Comparison of ENCODE assay signal across 21 cellular contexts in genomic region chr3:45746974-45747622, GRCh38. TPM values are rescaled to one million over a fixed set of nuclear protein-coding genes. Genes with fewer than 3 reads are reported as not detected.
"Had no signal": no experiment of that assay in that cellular context is flagged by ENCODE, and none has a peak within 500 bp of the region (broad histone marks: within the 10 kb centered on the region; RNA-seq: fewer than 3 reads in every experiment).

No MANE protein-coding gene starts in this region.

- H3K27me3 ChIP-seq: sigmoid colon, stomach had no signal

- H3K27ac ChIP-seq: coronary artery, sigmoid colon, stomach, thoracic aorta had no signal

- DNase-seq: activated CD8-positive, alpha-beta memory T cell treated with anti-CD3 and anti-CD28 coated beads, Interleukin-2, amount 50 U/mL, for 4 hours; activated CD8-positive, alpha-beta T cell treated with anti-CD3 and anti-CD28 coated beads for 36 hours; activated naive CD4-positive, alpha-beta T cell; central memory CD4-positive, alpha-beta T cell; effector CD4-positive, alpha-beta T cell; hypothalamus; mammary epithelial cell; naive thymus-derived CD8-positive, alpha-beta T cell; nucleus accumbens; sigmoid colon; stimulated activated CD4-positive, alpha-beta T cell treated with anti-CD3 and anti-CD28 coated beads, Interleukin-12 subunit alpha, Interleukin-12 subunit beta, amount 100 ng/mL, for 4 hours; stomach; T-helper 9 cell had no signal

- FAIRE-seq: astrocyte, endothelial cell of umbilical vein, frontal cortex, urothelium cell line had no signal

- H3K27me3 Mint-ChIP-seq: activated CD8-positive, alpha-beta T cell treated with anti-CD3 and anti-CD28 coated beads for 36 hours; naive thymus-derived CD8-positive, alpha-beta T cell; progenitor cell of endocrine pancreas had no signal

- H3K9me3 Mint-ChIP-seq: activated CD8-positive, alpha-beta T cell treated with anti-CD3 and anti-CD28 coated beads for 36 hours; naive thymus-derived CD8-positive, alpha-beta T cell had no signal

- H3K9me3 ChIP-seq: sigmoid colon, stomach, thoracic aorta had no signal

- H3K4me3 Mint-ChIP-seq: activated CD8-positive, alpha-beta T cell treated with anti-CD3 and anti-CD28 coated beads for 36 hours; naive thymus-derived CD8-positive, alpha-beta T cell had no signal

- H3K27ac Mint-ChIP-seq: activated CD8-positive, alpha-beta T cell treated with anti-CD3 and anti-CD28 coated beads for 36 hours; progenitor cell of endocrine pancreas had no signal

- ATAC-seq: activated CD8-positive, alpha-beta T cell treated with anti-CD3 and anti-CD28 coated beads for 36 hours; naive thymus-derived CD8-positive, alpha-beta T cell had no signal

- H3K4me1 ChIP-seq: sigmoid colon, stomach had no signal

- H3K4me3 ChIP-seq: coronary artery, sigmoid colon, stomach, thoracic aorta had no signal

RNA-seq across cellular contexts. Expression of gene SLC6A20, which starts 49.2 kb away (rescaled TPM):
- total RNA-seq: activated CD8-positive, alpha-beta T cell treated with anti-CD3 and anti-CD28 coated beads for 36 hours; astrocyte; endothelial cell of umbilical vein; fibroblast of lung; progenitor cell of endocrine pancreas had no signal
- polyA plus RNA-seq: endothelial cell of umbilical vein; fibroblast of lung; naive thymus-derived CD8-positive, alpha-beta T cell had no signal
